In the genomic region with DNA sequence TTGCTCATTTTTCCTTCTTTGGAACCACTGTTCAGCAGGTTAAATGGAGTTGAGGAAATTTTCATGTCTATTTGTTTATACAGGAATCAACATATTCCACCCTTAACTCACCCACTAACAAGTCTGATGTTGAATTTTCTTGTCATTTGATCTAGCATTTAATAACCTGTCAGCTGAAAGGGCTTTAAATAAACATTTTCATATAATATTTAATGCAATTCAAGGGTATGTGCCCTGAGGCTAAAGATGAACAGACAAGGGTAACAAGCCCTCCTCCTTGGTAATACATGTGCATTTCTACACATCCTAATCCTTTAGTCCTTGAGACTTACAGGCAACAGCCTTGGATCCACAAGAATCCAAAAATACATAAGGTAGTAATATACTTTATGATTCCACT, we compare ENCODE assay signal across 18 cellular contexts.
DNase-seq lines count a peak whose midpoint lies in the region; ATAC-seq and TF ChIP-seq lines count a peak whose summit lies in the region.
"Had no signal": no experiment of that assay in that cellular context is flagged by ENCODE, and none has a peak within 500 bp of the region (broad histone marks: within the 10 kb centered on the region; RNA-seq: fewer than 3 reads in every experiment).

No MANE protein-coding gene starts in this region.

- H3K36me3 Mint-ChIP-seq in mesothelial cell of epicardium = no peaks in the 10 kb centered on the region
- H3K36me3 Mint-ChIP-seq: CD4-positive, alpha-beta memory T cell had no signal

- H3K9me3 Mint-ChIP-seq in mesothelial cell of epicardium = no peaks in the 10 kb centered on the region
- H3K9me3 Mint-ChIP-seq: HFFc6 had no signal

- ATAC-seq in Right ventricle myocardium inferior = no peak
- ATAC-seq: A549 had no signal

- peaks cover 41% of the 10 kb centered on the region for H3K4me1 Mint-ChIP-seq in mesothelial cell of epicardium
- H3K4me1 Mint-ChIP-seq: CD4-positive, alpha-beta memory T cell had no signal

- TF ChIP-seq CTCF in AG09319 (IDR thresholded peaks at IDR 0.05; ENCODE audit: low read depth, low read length) = no peak
- TF ChIP-seq CTCF in mesothelial cell of epicardium (IDR thresholded peaks at IDR 0.05; ENCODE audit: unreplicated experiment) = no peak

- peak; percentile 28 for DNase-seq in AG09319 (ENCODE audit: extremely low read depth, low read depth)
- DNase-seq in NCI-H526 treated with DMSO at 0.1 percent for 48 hours (lab: John Stamatoyannopoulos, UW) = peak; percentile 5
- no peak for DNase-seq in mesothelial cell of epicardium (ENCODE audit: low spot score in 2 of 2, unreplicated experiment in 2 of 2)
- no peak for DNase-seq in NK-92 (lab: John Stamatoyannopoulos, UW; ENCODE audit: unreplicated experiment)
- no peak for DNase-seq in Right ventricle myocardium inferior (ENCODE audit: missing footprints)
- DNase-seq in activated CD4-positive, alpha-beta T cell treated with anti-CD3 and anti-CD28 coated beads, Interleukin-2, amount 50 U/mL, for 1 hour = no peak
- DNase-seq: 8988T; ACHN; C1 segment of cervical spinal cord; Calu3; CD4-positive, alpha-beta memory T cell; COR-L47; DMS53; DMS79 treated with DMSO at 0.1 percent for 48 hours; GF-D8; GOT3; HFFc6 had no signal

- intact Hi-C loops in Right ventricle myocardium inferior (cut with DNase I) = no loop called here

- no peaks in the 10 kb centered on the region for H3K27me3 Mint-ChIP-seq in mesothelial cell of epicardium (ENCODE audit: low read depth)
- H3K27me3 Mint-ChIP-seq: CD4-positive, alpha-beta memory T cell had no signal

- H3K27ac Mint-ChIP-seq in mesothelial cell of epicardium = peak overlapping the region; percentile 82
- H3K27ac Mint-ChIP-seq: CD4-positive, alpha-beta memory T cell; HFFc6 had no signal

- H3K4me3 Mint-ChIP-seq in mesothelial cell of epicardium = no peak overlapping the region
- H3K4me3 Mint-ChIP-seq: CD4-positive, alpha-beta memory T cell; HFFc6 had no signal

Comparison
In these comparisons a context has a peak if more than half of its experiments do, and no peak if none do; other contexts are left out.
1. DNase-seq: peak in AG09319 (single experiment) and NCI-H526 treated with DMSO at 0.1 percent for 48 hours (single experiment); none in mesothelial cell of epicardium (0 of 2), NK-92 (single experiment), Right ventricle myocardium inferior (single experiment) and activated CD4-positive, alpha-beta T cell treated with anti-CD3 and anti-CD28 coated beads, Interleukin-2, amount 50 U/mL, for 1 hour (single experiment).